ENCODE assay signal across 8 cellular contexts in the genomic region with DNA sequence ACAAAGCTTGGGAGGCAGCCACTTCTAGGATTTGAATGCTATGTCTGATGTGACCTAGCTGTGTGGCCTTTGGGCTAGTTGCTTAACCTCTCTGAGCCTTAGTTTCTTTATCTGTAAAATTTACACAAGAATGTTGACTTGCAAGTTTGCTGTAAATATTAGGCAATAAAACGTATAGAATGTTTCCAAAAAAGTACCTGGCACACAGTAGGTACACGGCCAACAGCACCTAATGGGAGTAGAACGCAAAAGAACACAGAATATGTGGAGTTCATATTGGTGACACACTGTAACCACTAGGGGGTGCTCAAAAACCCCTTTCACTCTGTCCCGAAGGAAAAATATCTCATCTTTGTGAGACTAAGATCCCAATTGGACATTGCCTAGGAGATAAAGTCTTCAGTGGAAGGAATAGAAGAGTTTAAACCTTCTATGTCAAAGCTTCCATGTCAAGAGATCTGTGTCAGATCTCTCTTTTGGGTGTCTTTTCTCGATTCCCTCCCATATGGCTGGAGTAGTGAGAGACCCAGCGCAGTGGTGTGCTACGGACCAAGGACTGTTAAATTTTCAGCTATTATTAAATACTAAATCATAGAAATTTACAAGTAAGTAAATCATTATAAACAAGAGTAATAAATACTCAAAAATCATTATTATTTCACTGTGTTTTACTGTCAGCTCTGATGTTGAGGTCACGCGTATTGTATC.
A peak's percentile ranks its signal among the peaks of the same experiment; 100 is the strongest.
DNase-seq lines count a peak whose midpoint lies in the region; ATAC-seq and TF ChIP-seq lines count a peak whose summit lies in the region.

No MANE protein-coding gene starts in this region.

- no peak overlapping the region for H3K27ac ChIP-seq in heart left ventricle

- peaks cover 0 to 6% (median 0%) of the 10 kb centered on the region in 9 donors for H3K27me3 ChIP-seq in heart left ventricle

- peaks cover 11% of the 10 kb centered on the region for H3K27me3 Mint-ChIP-seq in activated CD4-positive, alpha-beta memory T cell treated with anti-CD3 and anti-CD28 coated beads for 36 hours

- ATAC-seq in heart left ventricle: no peak
- no peak for ATAC-seq in left ventricle myocardium superior
- peak; percentile 53 for ATAC-seq in HG03432 (IDR thresholded peaks at IDR 0.05; ENCODE audit: unreplicated experiment)

- H3K4me1 Mint-ChIP-seq in activated CD4-positive, alpha-beta memory T cell treated with anti-CD3 and anti-CD28 coated beads for 36 hours (ENCODE audit: low read depth): no peaks in the 10 kb centered on the region

- POLR2A ChIA-PET in activated CD4-positive, alpha-beta memory T cell treated with anti-CD3 and anti-CD28 coated beads for 36 hours (lab: Charles Lee): no interaction called here

- CTCF ChIA-PET in activated CD4-positive, alpha-beta memory T cell treated with anti-CD3 and anti-CD28 coated beads for 36 hours (lab: Charles Lee): interaction anchor here (0.6 to 4.1 kb wide), 11 partner anchors 10 to 288 kb away, joined by 3 to 43 read pairs (median 7); no protein-coding TSS in a partner anchor

- TF ChIP-seq CTCF in heart left ventricle (IDR thresholded peaks at IDR 0.05): peak; percentile 35 to 75 (median 62)

- WGBS in heart left ventricle, 4 donors: 73 to 74% (median 74%) methylated on average over 9 of the region's 9 CpGs

- H3K27ac Mint-ChIP-seq in activated CD4-positive, alpha-beta memory T cell treated with anti-CD3 and anti-CD28 coated beads for 36 hours: no peak overlapping the region

- no peaks in the 10 kb centered on the region for H3K9me3 ChIP-seq in heart left ventricle

- H3K9me3 Mint-ChIP-seq in activated CD4-positive, alpha-beta memory T cell treated with anti-CD3 and anti-CD28 coated beads for 36 hours: no peaks in the 10 kb centered on the region

- H3K36me3 Mint-ChIP-seq in activated CD4-positive, alpha-beta memory T cell treated with anti-CD3 and anti-CD28 coated beads for 36 hours: no peaks in the 10 kb centered on the region

- intact Hi-C loops in heart left ventricle (cut with DNase I) (no loop called here), left ventricle myocardium superior (cut with micrococcal nuclease) (no loop called here)
- intact Hi-C loops in activated CD4-positive, alpha-beta memory T cell treated with anti-CD3 and anti-CD28 coated beads for 36 hours (cut with micrococcal nuclease): loop anchor here (1.0 kb wide), 2 partner anchors 35 to 204 kb away; no protein-coding TSS in a partner anchor

- peaks cover 0 to 8% (median 5%) of the 10 kb centered on the region in 12 donors for H3K4me1 ChIP-seq in heart left ventricle

- no peak overlapping the region for H3K4me3 ChIP-seq in heart left ventricle

- DNase-seq in heart left ventricle (no peak), left ventricle myocardium superior (no peak), amniotic epithelial cell (ENCODE audit: low read depth) (peak; percentile 27), left kidney (ENCODE audit: low read depth, low spot score) (peak; percentile 39), cerebellum (ENCODE audit: low spot score) (no peak)
- no peak for DNase-seq in activated CD8-positive, alpha-beta memory T cell treated with anti-CD3 and anti-CD28 coated beads, Interleukin-2, amount 50 U/mL, for 48 hours
- no peak for DNase-seq in activated CD4-positive, alpha-beta memory T cell treated with anti-CD3 and anti-CD28 coated beads for 36 hours

- H3K4me3 Mint-ChIP-seq in activated CD4-positive, alpha-beta memory T cell treated with anti-CD3 and anti-CD28 coated beads for 36 hours: no peak overlapping the region

- H3K36me3 ChIP-seq in heart left ventricle: no peaks in the 10 kb centered on the region

- no peak for TF ChIP-seq POLR2A in heart left ventricle (IDR thresholded peaks at IDR 0.05)

Comparison
In these comparisons a context has a peak if more than half of its experiments do, and no peak if none do; other contexts are left out.
1. DNase-seq: peak in amniotic epithelial cell (single experiment) and left kidney (single experiment); none in heart left ventricle (0 of 5), left ventricle myocardium superior (single experiment), activated CD8-positive, alpha-beta memory T cell treated with anti-CD3 and anti-CD28 coated beads, Interleukin-2, amount 50 U/mL, for 48 hours (single experiment), activated CD4-positive, alpha-beta memory T cell treated with anti-CD3 and anti-CD28 coated beads for 36 hours (single experiment) and cerebellum (single experiment).